ENCODE assay signal across 9 cellular contexts in genomic region chr3:61606196-61606595, GRCh38.
"Had no signal": no experiment of that assay in that cellular context is flagged by ENCODE, and none has a peak within 500 bp of the region (broad histone marks: within the 10 kb centered on the region; RNA-seq: fewer than 3 reads in every experiment).

No MANE protein-coding gene starts in this region.

- ATAC-seq: HCT116 had no signal

- H3K4me3 Mint-ChIP-seq: GM23338, H9, HFFc6 had no signal

- H3K27ac ChIP-seq: GM23248 had no signal

- H3K36me3 ChIP-seq: HAP-1 had no signal

- H3K4me2 ChIP-seq: GM23338 had no signal

- H3K27ac Mint-ChIP-seq: GM23338, H9, HFFc6 had no signal

- DNase-seq: GM23248, GOT3, H7, H9, HCEC 1CT, HFFc6 had no signal

- H3K9me3 ChIP-seq: HAP-1 had no signal

- H2AFZ ChIP-seq: GM23248, GM23338 had no signal

- H3K4me3 ChIP-seq: GM23248, GM23338, HAP-1 had no signal

- H3K9ac ChIP-seq: GM23248 had no signal

- H3K4me1 ChIP-seq: HAP-1 had no signal

- H3K9me3 Mint-ChIP-seq: GM23338, HFFc6 had no signal
